Comparison of ENCODE assay signal across 26 cellular contexts in genomic region chr2:137238065-137238464, GRCh38.
"Had no signal": no experiment of that assay in that cellular context is flagged by ENCODE, and none has a peak within 500 bp of the region (broad histone marks: within the 10 kb centered on the region; RNA-seq: fewer than 3 reads in every experiment).

No MANE protein-coding gene starts in this region.

- H3K4me1 ChIP-seq: lower lobe of right lung, neural progenitor cell, right atrium auricular region, suprapubic skin, tibial nerve, vagina had no signal

- H3K4me2 ChIP-seq: neural progenitor cell had no signal

- ATAC-seq: left cardiac atrium; left lobe of liver; natural killer cell; sciatic nerve; stimulated activated effector memory CD8-positive, alpha-beta T cell treated with anti-CD3 and anti-CD28 coated beads, Interleukin-12 subunit alpha, Interleukin-12 subunit beta, amount 100 ng/mL, for 72 hours had no signal

- H3K27me3 ChIP-seq: neural progenitor cell, neutrophil, ovary, right atrium auricular region, suprapubic skin, tibial nerve, vagina had no signal

- DNase-seq: hippocampal formation; kidney glomerular epithelial cell; left cardiac atrium; lower lobe of right lung; mammary epithelial cell; mesendoderm; naive B cell; natural killer cell; nephron progenitor cell; occipital lobe; ovary; stimulated activated CD4-positive, alpha-beta T cell treated with anti-CD3 and anti-CD28 coated beads, Interleukin-12 subunit alpha, Interleukin-12 subunit beta, amount 100 ng/mL, for 4 hours; stimulated activated CD4-positive, alpha-beta T cell treated with anti-CD3 and anti-CD28 coated beads, Interleukin-15, amount 100 ng/mL, for 24 hours; stimulated activated CD4-positive, alpha-beta T cell treated with anti-CD3 and anti-CD28 coated beads, Interleukin-2, amount 100 ng/mL, for 24 hours; stimulated activated CD4-positive, alpha-beta T cell treated with anti-CD3 and anti-CD28 coated beads, Interleukin-4, amount 100 ng/mL, for 24 hours; stimulated activated naive CD4-positive, alpha-beta T cell had no signal

- H3K9me3 ChIP-seq: lower lobe of right lung, neutrophil, ovary, right atrium auricular region, suprapubic skin, tibial nerve, vagina had no signal

- H3K36me3 ChIP-seq: lower lobe of right lung, neural progenitor cell, neutrophil, ovary, right atrium auricular region, suprapubic skin, tibial nerve, vagina had no signal

- H3K4me3 ChIP-seq: lower lobe of right lung, neural progenitor cell, ovary, right atrium auricular region, skin epidermis, suprapubic skin, tibial nerve, vagina had no signal

- H2AFZ ChIP-seq: neural progenitor cell had no signal

- H3K9ac ChIP-seq: neural progenitor cell had no signal

- H3K27ac ChIP-seq: lower lobe of right lung, neural progenitor cell, neutrophil, ovary, right atrium auricular region, suprapubic skin, vagina had no signal
